ENCODE assay signal across 1 cellular context in the genomic region with DNA sequence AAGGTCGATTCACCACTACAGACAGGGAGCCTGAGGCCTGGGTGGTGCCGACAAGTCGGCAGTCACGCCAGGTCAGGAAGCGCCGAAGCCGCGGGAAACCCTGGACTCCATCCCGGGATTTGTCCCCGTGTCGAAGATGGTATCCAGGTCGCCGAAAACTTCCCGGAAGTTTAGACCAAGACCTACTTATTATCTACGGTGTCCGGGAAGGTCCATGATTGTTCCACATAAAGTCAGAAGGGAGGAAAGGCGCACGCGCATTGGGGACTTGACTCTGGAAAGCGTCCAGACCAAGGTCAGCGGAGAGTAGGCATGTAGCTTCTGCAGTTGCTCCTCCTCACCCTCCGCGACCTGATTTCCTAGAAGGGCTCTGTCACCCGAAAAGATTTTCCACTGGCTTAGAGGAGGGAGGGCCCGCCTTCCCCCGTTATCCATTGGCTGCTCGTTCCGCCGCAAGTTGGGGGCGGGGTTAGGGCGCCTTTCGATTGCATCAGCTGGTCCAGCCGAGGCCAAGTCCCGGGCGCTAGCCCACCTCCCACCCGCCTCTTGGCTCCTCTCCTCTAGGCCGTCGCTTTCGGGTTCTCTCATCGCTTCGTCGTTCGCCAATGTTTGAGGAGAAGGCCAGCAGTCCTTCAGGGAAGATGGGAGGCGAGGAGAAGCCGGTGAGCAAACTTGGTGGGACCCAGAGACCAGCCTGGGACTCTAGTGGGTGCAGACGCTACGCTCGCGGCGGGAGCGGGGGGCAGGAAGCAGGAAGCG.
A peak's percentile ranks its signal among the peaks of the same experiment; 100 is the strongest.
TF ChIP-seq lines count a peak whose summit lies in the region.

A gene (plus strand): TSS at position 484 of the 759 bp plus-strand sequence. CDS start 122 bp downstream, at position 606.

TF ChIP-seq in liver, 16 proteins besides CTCF, POLR2A, EP300 and RAD21 (continued from another document):
- peak; percentile 98 for TF ChIP-seq SP1 (IDR thresholded peaks at IDR 0.05)
